In genomic region chr2:73111300-73112025, GRCh38 we compare ENCODE assay signal across 8 cellular contexts. TPM values are rescaled to one million over a fixed set of nuclear protein-coding genes. Genes with fewer than 3 reads are reported as not detected.
A peak's percentile ranks its signal among the peaks of the same experiment; 100 is the strongest.
DNase-seq lines count a peak whose midpoint lies in the region; ATAC-seq and TF ChIP-seq lines count a peak whose summit lies in the region.

No MANE protein-coding gene starts in this region.

- no peaks in the 10 kb centered on the region for H3K27me3 ChIP-seq in right lobe of liver
- H3K27me3 ChIP-seq in testis: no peaks in the 10 kb centered on the region

- H3K9me3 ChIP-seq in right lobe of liver (no peaks in the 10 kb centered on the region), testis (no peaks in the 10 kb centered on the region)

- intact Hi-C loops in right lobe of liver (cut with DNase I) (no loop called here), testis (cut with DNase I; ENCODE audit: low total_unique reads) (no loop called here)

- H3K4me3 ChIP-seq in choroid plexus epithelial cell (ENCODE audit: low read depth, low read length) (peak overlapping the region; percentile 77), right lobe of liver (peak overlapping the region; percentile 81 to 91 (median 88)), testis (peak overlapping the region; percentile 70 to 73)

- TF ChIP-seq CTCF in choroid plexus epithelial cell (conservative IDR thresholded peaks at IDR 0.05; ENCODE audit: low read depth, low read length) (no peak), right lobe of liver (IDR thresholded peaks at IDR 0.05) (no peak), testis (IDR thresholded peaks at IDR 0.05) (no peak)

- TF ChIP-seq POLR2A in right lobe of liver (IDR thresholded peaks at IDR 0.05) (peak; percentile 11), testis (IDR thresholded peaks at IDR 0.05) (no peak)

- DNase-seq in NCI-H748 (lab: John Stamatoyannopoulos, UW; ENCODE audit: unreplicated experiment) (peak; percentile 29), NCI-H748 treated with DMSO at 0.1 percent for 48 hours (lab: John Stamatoyannopoulos, UW) (no peak), SHP77 (lab: John Stamatoyannopoulos, UW) (peak; percentile 2 to 20), choroid plexus epithelial cell (ENCODE audit: low read depth) (peak; percentile 42), right lobe of liver (peak in 2 of 3 donors; percentile 44 to 45), testis (peak; percentile 18), NCI-H1092 treated with DMSO at 0.1 percent for 48 hours (lab: John Stamatoyannopoulos, UW) (no peak), amygdala (lab: John Stamatoyannopoulos, UW) (no peak)

- 44% methylated on average over 7 of the region's 14 CpGs for WGBS in right lobe of liver (ENCODE audit: insufficient coverage, low coverage, low lambda C conversion rate, missing lambda C conversion rate)
- WGBS in testis, 2 donors: 10 to 17% methylated on average over 14 of the region's 14 CpGs

- ATAC-seq in right lobe of liver: peak; percentile 30 to 59 (median 50)

- H3K36me3 ChIP-seq in right lobe of liver (no peaks in the 10 kb centered on the region), testis (ENCODE audit: low read depth, missing control alignments) (no peaks in the 10 kb centered on the region)

- H3K4me1 ChIP-seq in right lobe of liver: peaks cover 0 to 12% (median 0%) of the 10 kb centered on the region in 4 donors
- peaks cover 20% of the 10 kb centered on the region for H3K4me1 ChIP-seq in testis

- peak overlapping the region; percentile 29 to 81 (median 69) for H3K27ac ChIP-seq in right lobe of liver
- peak overlapping the region; percentile 72 to 88 for H3K27ac ChIP-seq in testis

RNA-seq across cellular contexts. Expression of gene RAB11FIP5, which starts 1.3 kb away (rescaled TPM):
- total RNA-seq in right lobe of liver (10 to 100 TPM in 3 of 6 experiments, 1 to 10 TPM in 3; 4.5 to 12.7 (median 9.0) TPM), testis (100 to 1,000 TPM; 108 to 168 TPM)
- 332 TPM for polyA plus RNA-seq in testis (ENCODE audit: insufficient read depth, low read depth, low replicate concordance)

RNA-seq across cellular contexts. Expression of gene SFXN5, which starts 40.0 kb away (rescaled TPM):
- total RNA-seq in right lobe of liver (10 to 100 TPM; 33.1 to 73.4 (median 56.6) TPM), testis (10 to 100 TPM; 25.4 to 32.2 TPM)
- 24.0 TPM for polyA plus RNA-seq in testis (ENCODE audit: insufficient read depth, low read depth, low replicate concordance)

Comparison
In these comparisons a context has a peak if more than half of its experiments do, and no peak if none do; other contexts are left out.
1. DNase-seq: peak in NCI-H748 (single experiment), SHP77 (2 of 2), choroid plexus epithelial cell (single experiment), right lobe of liver (2 of 3) and testis (single experiment); none in NCI-H748 treated with DMSO at 0.1 percent for 48 hours (single experiment), NCI-H1092 treated with DMSO at 0.1 percent for 48 hours (single experiment) and amygdala (0 of 56).
2. RNA of gene RAB11FIP5, which starts 1.3 kb away (total RNA-seq): 108 to 168 TPM in testis; 4.5 to 12.7 TPM in right lobe of liver; every median in the first group is over 4 times any median in the second.
3. Peak in every context shown above with its lines, with median percentiles within 50 percentile points of each other: H3K4me3 ChIP-seq.